ENCODE assay signal across 9 cellular contexts in genomic region chr6:138971601-138972000, GRCh38. TPM values are rescaled to one million over a fixed set of nuclear protein-coding genes. Genes with fewer than 3 reads are reported as not detected.
A peak's percentile ranks its signal among the peaks of the same experiment; 100 is the strongest.
DNase-seq lines count a peak whose midpoint lies in the region; ATAC-seq, FAIRE-seq and TF ChIP-seq lines count a peak whose summit lies in the region.
"Had no signal": no experiment of that assay in that cellular context is flagged by ENCODE, and none has a peak within 500 bp of the region (broad histone marks: within the 10 kb centered on the region; RNA-seq: fewer than 3 reads in every experiment).

No MANE protein-coding gene starts in this region.

- H3K27ac ChIP-seq in astrocyte (ENCODE audit: low read depth, low read length), result peak overlapping the region; percentile 89

- no peaks in the 10 kb centered on the region for H3K36me3 ChIP-seq in astrocyte (ENCODE audit: insufficient read depth, low read length)
- H3K36me3 ChIP-seq: HAP-1 had no signal

- FAIRE-seq in astrocyte (lab: Jason Lieb, UNC), result no peak

- H3K27ac Mint-ChIP-seq in HFFc6 (peak overlapping the region; percentile 90), astrocyte (ENCODE audit: unreplicated experiment) (peak overlapping the region; percentile 76)

- peaks cover 62% of the 10 kb centered on the region for H3K4me1 Mint-ChIP-seq in HFFc6 (ENCODE audit: low read depth)
- peaks cover 41% of the 10 kb centered on the region for H3K4me1 Mint-ChIP-seq in astrocyte (ENCODE audit: low read depth, unreplicated experiment)

- ATAC-seq in left ventricle myocardium superior (peak; percentile 44), sciatic nerve (peak; percentile 43)

- no peaks in the 10 kb centered on the region; the same call in 1 of the 2 replicates for H3K36me3 Mint-ChIP-seq in HFFc6 (ENCODE audit: low read depth)
- peaks cover 3% of the 10 kb centered on the region for H3K36me3 Mint-ChIP-seq in astrocyte (ENCODE audit: low read depth, unreplicated experiment)

- H3K27me3 Mint-ChIP-seq in HFFc6 (ENCODE audit: insufficient read depth), result no peaks in the 10 kb centered on the region
- no peaks in the 10 kb centered on the region for H3K27me3 Mint-ChIP-seq in astrocyte (ENCODE audit: low read depth, unreplicated experiment)

- DNase-seq in HFFc6, result peak; percentile 5
- peak; percentile 25 for DNase-seq in astrocyte (ENCODE audit: low read depth)
- no peak for DNase-seq in left ventricle myocardium superior
- no peak for DNase-seq in sciatic nerve (ENCODE audit: low spot score)
- DNase-seq in NCI-H446 treated with DMSO at 0.1 percent for 48 hours (lab: John Stamatoyannopoulos, UW), result no peak
- no peak for DNase-seq in AG08395 (ENCODE audit: low spot score)
- DNase-seq in activated CD4-positive, alpha-beta T cell treated with anti-CD3 and anti-CD28 coated beads for 4 hours, result no peak
- DNase-seq in mesenteric fat pad (ENCODE audit: low spot score), result no peak

- intact Hi-C loops in left ventricle myocardium superior (cut with micrococcal nuclease) (no loop called here), sciatic nerve (cut with DNase I) (no loop called here)

- H3K27me3 ChIP-seq in astrocyte (ENCODE audit: insufficient read depth, low read length), result no peaks in the 10 kb centered on the region

- TF ChIP-seq CTCF in HFFc6 (IDR thresholded peaks at IDR 0.05) (no peak), astrocyte (IDR thresholded peaks at IDR 0.05; ENCODE audit: insufficient read depth, low read depth, low read length) (no peak)

- H3K4me3 Mint-ChIP-seq in HFFc6 (peak overlapping the region; percentile 79), astrocyte (ENCODE audit: unreplicated experiment) (peak overlapping the region; percentile 52)

- H3K4me2 ChIP-seq in astrocyte (ENCODE audit: low read length), result peak overlapping the region; percentile 72

- H3K4me1 ChIP-seq in astrocyte (ENCODE audit: insufficient read depth, low read length), result peaks cover 43% of the 10 kb centered on the region

- H3K9me3 ChIP-seq in astrocyte (ENCODE audit: insufficient read depth, low read depth, low read length), result no peaks in the 10 kb centered on the region
- H3K9me3 ChIP-seq: HAP-1 had no signal

- H3K9ac ChIP-seq in astrocyte (ENCODE audit: low read length), result peak overlapping the region; percentile 70

- H3K4me3 ChIP-seq in astrocyte (ENCODE audit: insufficient read depth, low read depth, low read length), result peak overlapping the region; percentile 17
- H3K4me3 ChIP-seq: HAP-1 had no signal

- H2AFZ ChIP-seq in astrocyte (ENCODE audit: low read depth, low read length), result no peak overlapping the region

- H3K9me3 Mint-ChIP-seq in HFFc6, result no peaks in the 10 kb centered on the region
- H3K9me3 Mint-ChIP-seq in astrocyte (ENCODE audit: unreplicated experiment), result no peaks in the 10 kb centered on the region

- peaks cover 88% of the 10 kb centered on the region for H3K79me2 ChIP-seq in astrocyte (ENCODE audit: insufficient read depth, low read length)

- H4K20me1 ChIP-seq in astrocyte (ENCODE audit: insufficient read depth, low read length), result peaks cover 6% of the 10 kb centered on the region

RNA-seq across cellular contexts. Expression of gene REPS1, which starts 16.5 kb away (rescaled TPM):
- 10 to 100 TPM; 21.1 to 29.9 (median 26.2) TPM for total RNA-seq in HFFc6 (2021; fragmentation: NEBNext Ultra II Directional; extraction: Animal tissue kit (Norgen Biotek cat#: 25700))
- total RNA-seq in astrocyte (31.7 and 39.1 TPM in 2 replicates), left ventricle myocardium superior (31.1 TPM), sciatic nerve (46.7 TPM), mesenteric fat pad (34.5 TPM)

RNA-seq across cellular contexts. Expression of gene ABRACL, which starts 56.9 kb away (rescaled TPM):
- total RNA-seq in HFFc6 (2021; fragmentation: NEBNext Ultra II Directional; extraction: Animal tissue kit (Norgen Biotek cat#: 25700)), result 10 to 100 TPM; 18.3 to 25.5 (median 22.4) TPM
- total RNA-seq in astrocyte, result 46.6 and 66.0 TPM in 2 replicates
- 7.1 TPM for total RNA-seq in left ventricle myocardium superior
- 8.5 TPM for total RNA-seq in sciatic nerve
- total RNA-seq in mesenteric fat pad, result 23.8 TPM

Comparison
In these comparisons a context has a peak if more than half of its experiments do, and no peak if none do; other contexts are left out.
1. DNase-seq: peak in HFFc6 (single experiment) and astrocyte (single experiment); none in left ventricle myocardium superior (single experiment), sciatic nerve (single experiment), NCI-H446 treated with DMSO at 0.1 percent for 48 hours (single experiment), AG08395 (single experiment), activated CD4-positive, alpha-beta T cell treated with anti-CD3 and anti-CD28 coated beads for 4 hours (0 of 2) and mesenteric fat pad (single experiment).